Comparison of ENCODE assay signal across 9 cellular contexts in the genomic region with DNA sequence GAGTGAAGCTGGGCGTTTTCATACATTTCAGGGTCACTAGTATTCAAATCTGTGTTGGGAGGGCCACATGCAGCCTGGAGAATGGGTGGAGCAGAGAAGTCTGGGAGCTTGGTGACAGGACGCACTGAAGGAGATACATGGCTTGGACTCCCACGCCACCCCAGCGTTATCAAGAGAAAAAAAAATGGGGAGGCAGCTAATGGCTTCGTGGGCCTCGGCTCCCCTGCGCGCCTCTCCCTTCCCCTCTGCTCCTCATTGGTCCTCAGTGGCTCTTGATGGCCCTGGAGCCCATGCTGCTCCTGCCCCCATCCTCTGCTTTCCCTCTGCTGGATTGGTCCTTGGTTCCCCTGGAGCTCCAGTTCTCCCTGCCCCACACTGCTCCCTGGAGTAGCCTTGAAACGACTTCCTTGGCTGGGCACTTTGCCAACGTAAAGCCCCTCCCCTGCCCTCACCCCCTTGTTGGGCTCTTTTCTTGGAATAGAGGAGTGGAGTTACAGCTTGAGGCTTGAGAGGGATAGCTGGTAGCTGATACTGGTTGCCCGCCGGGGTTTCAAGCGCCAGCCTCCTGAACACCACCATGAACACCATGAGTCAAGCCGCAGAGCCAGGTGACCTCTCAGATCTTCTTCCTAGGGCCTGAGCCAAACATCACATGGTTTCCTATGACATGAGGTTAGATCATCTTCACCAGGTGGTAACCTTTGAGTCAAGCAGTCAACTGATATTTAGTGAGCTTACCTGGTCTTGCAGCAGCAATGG.
DNase-seq lines count a peak whose midpoint lies in the region; ATAC-seq and TF ChIP-seq lines count a peak whose summit lies in the region.
"Had no signal": no experiment of that assay in that cellular context is flagged by ENCODE, and none has a peak within 500 bp of the region (broad histone marks: within the 10 kb centered on the region; RNA-seq: fewer than 3 reads in every experiment).

No MANE protein-coding gene starts in this region.

- intact Hi-C loops in activated T-helper 1 cell treated with anti-CD3 and anti-CD28 coated beads, Interleukin-12 subunit alpha, Interleukin-12 subunit beta, Interleukin-2, Interleukin-4 antibody, amounts not matched to agents 30 ng/mL and 10 ng/mL and 1 ng/mL, durations not matched to agents 14 hours and 24 hours and 36 hours (cut with micrococcal nuclease) = loop anchor here (1.0 to 2.0 kb wide), 4 partner anchors 11 to 666 kb away; no protein-coding TSS in a partner anchor
- intact Hi-C loops in A673 (cut with micrococcal nuclease; ENCODE audit: unreplicated experiment) = loop anchor here (1.0 to 2.0 kb wide), 2 partner anchors 376 to 664 kb away; no protein-coding TSS in a partner anchor

- H3K79me2 ChIP-seq in Karpas-422 (ENCODE audit: low read length) = no peaks in the 10 kb centered on the region

- peaks cover 10% of the 10 kb centered on the region for H3K9me3 Mint-ChIP-seq in activated T-helper 1 cell treated with anti-CD3 and anti-CD28 coated beads, Interleukin-12 subunit alpha, Interleukin-12 subunit beta, Interleukin-2, Interleukin-4 antibody, amounts not matched to agents 30 ng/mL and 10 ng/mL and 1 ng/mL, durations not matched to agents 14 hours and 24 hours and 36 hours

- H3K9me3 ChIP-seq in A673 (ENCODE audit: low read depth, low read length, poor library complexity, severe bottlenecking) (no peaks in the 10 kb centered on the region), Karpas-422 (ENCODE audit: low read length) (no peaks in the 10 kb centered on the region)

- H4K20me1 ChIP-seq in Karpas-422 (ENCODE audit: insufficient read depth, low read depth, low read length) = 0 out of 2 replicates have a peak, but pooled peaks cover under 1% of the 10 kb centered on the region

- ATAC-seq in GM21723 (IDR thresholded peaks at IDR 0.05; ENCODE audit: unreplicated experiment) (peak; percentile 12), GM18511 (IDR thresholded peaks at IDR 0.05; ENCODE audit: unreplicated experiment) (no peak), HG03571 (IDR thresholded peaks at IDR 0.05; ENCODE audit: unreplicated experiment) (no peak)

- CTCF ChIA-PET in A673 (lab: Charles Lee) = interaction anchor here (0.6 to 1.0 kb wide), 3 partner anchors 59 to 377 kb away, joined by 3 to 4 read pairs (median 3); no protein-coding TSS in a partner anchor

- H3K27me3 Mint-ChIP-seq in activated T-helper 1 cell treated with anti-CD3 and anti-CD28 coated beads, Interleukin-12 subunit alpha, Interleukin-12 subunit beta, Interleukin-2, Interleukin-4 antibody, amounts not matched to agents 30 ng/mL and 10 ng/mL and 1 ng/mL, durations not matched to agents 14 hours and 24 hours and 36 hours (ENCODE audit: insufficient read depth) = no peaks in the 10 kb centered on the region

- peaks cover 66% of the 10 kb centered on the region for H3K36me3 Mint-ChIP-seq in activated T-helper 1 cell treated with anti-CD3 and anti-CD28 coated beads, Interleukin-12 subunit alpha, Interleukin-12 subunit beta, Interleukin-2, Interleukin-4 antibody, amounts not matched to agents 30 ng/mL and 10 ng/mL and 1 ng/mL, durations not matched to agents 14 hours and 24 hours and 36 hours (ENCODE audit: low read depth)

- BruUV-seq in A673 (replicated peaks; lab: Mats Ljungman, UMichigan) = no TSS peak

- H3K4me1 ChIP-seq in A673 (ENCODE audit: insufficient read depth, low read length, poor library complexity, severe bottlenecking) (peaks cover 14% of the 10 kb centered on the region), Karpas-422 (ENCODE audit: low read length) (peaks cover 31% of the 10 kb centered on the region)

- H3K9me2 ChIP-seq in Karpas-422 (replicated peaks; ENCODE audit: insufficient read depth, low read length) = no peaks in the 10 kb centered on the region

- H2AFZ ChIP-seq in Karpas-422 (ENCODE audit: low read length) = no peak overlapping the region

- POLR2A ChIA-PET in A673 (lab: Charles Lee; ENCODE audit: low non-redundant PET) = no interaction called here

- no peak overlapping the region for H3K4me3 ChIP-seq in A673 (ENCODE audit: low read depth, low read length, poor library complexity, severe bottlenecking)
- H3K4me3 ChIP-seq in Karpas-422 (ENCODE audit: low read length) = no peak overlapping the region

- H3K27ac ChIP-seq in A673 (ENCODE audit: low read depth, low read length, poor library complexity, severe bottlenecking) (no peak overlapping the region), Karpas-422 (ENCODE audit: low read length) (no peak overlapping the region)

- no peak overlapping the region for H3K9ac ChIP-seq in Karpas-422 (ENCODE audit: low read length)

- no peak overlapping the region for H3K4me3 Mint-ChIP-seq in activated T-helper 1 cell treated with anti-CD3 and anti-CD28 coated beads, Interleukin-12 subunit alpha, Interleukin-12 subunit beta, Interleukin-2, Interleukin-4 antibody, amounts not matched to agents 30 ng/mL and 10 ng/mL and 1 ng/mL, durations not matched to agents 14 hours and 24 hours and 36 hours

- H3K36me3 ChIP-seq in A673 (ENCODE audit: insufficient read depth, low read length, poor library complexity, severe bottlenecking) (no peaks in the 10 kb centered on the region), Karpas-422 (ENCODE audit: insufficient read depth, low read length) (no peaks in the 10 kb centered on the region)

- peaks cover 56% of the 10 kb centered on the region for H3K4me1 Mint-ChIP-seq in activated T-helper 1 cell treated with anti-CD3 and anti-CD28 coated beads, Interleukin-12 subunit alpha, Interleukin-12 subunit beta, Interleukin-2, Interleukin-4 antibody, amounts not matched to agents 30 ng/mL and 10 ng/mL and 1 ng/mL, durations not matched to agents 14 hours and 24 hours and 36 hours (ENCODE audit: low read depth)

- DNase-seq in NCI-H2196 treated with DMSO at 0.1 percent for 48 hours (lab: John Stamatoyannopoulos, UW; ENCODE audit: unreplicated experiment) (peak; percentile 96), myocyte (ENCODE audit: low read depth) (peak; percentile 49), A673 (ENCODE audit: low spot score) (no peak), Karpas-422 (no peak)
- no peak for DNase-seq in activated T-helper 1 cell treated with anti-CD3 and anti-CD28 coated beads, Interleukin-12 subunit alpha, Interleukin-12 subunit beta, Interleukin-2, Interleukin-4 antibody, amounts not matched to agents 30 ng/mL and 10 ng/mL and 1 ng/mL, durations not matched to agents 14 hours and 24 hours and 36 hours (ENCODE audit: low spot score)
- DNase-seq: aorta had no signal

- H3K27ac Mint-ChIP-seq in activated T-helper 1 cell treated with anti-CD3 and anti-CD28 coated beads, Interleukin-12 subunit alpha, Interleukin-12 subunit beta, Interleukin-2, Interleukin-4 antibody, amounts not matched to agents 30 ng/mL and 10 ng/mL and 1 ng/mL, durations not matched to agents 14 hours and 24 hours and 36 hours = peak overlapping the region; percentile 86

- H3K27me3 ChIP-seq in A673 (replicated peaks; ENCODE audit: insufficient read depth, low read depth, low read length, poor library complexity) (no peaks in the 10 kb centered on the region), Karpas-422 (ENCODE audit: low read length) (no peaks in the 10 kb centered on the region)

- no peak overlapping the region for H3K4me2 ChIP-seq in Karpas-422 (ENCODE audit: low read depth, low read length, poor library complexity, severe bottlenecking)

- no peak for TF ChIP-seq CTCF in A673 (conservative IDR thresholded peaks at IDR 0.05; ENCODE audit: low read depth, low read length)

Comparison
In these comparisons a context has a peak if more than half of its experiments do, and no peak if none do; other contexts are left out.
1. DNase-seq: peak in NCI-H2196 treated with DMSO at 0.1 percent for 48 hours (single experiment) and myocyte (single experiment); none in activated T-helper 1 cell treated with anti-CD3 and anti-CD28 coated beads, Interleukin-12 subunit alpha, Interleukin-12 subunit beta, Interleukin-2, Interleukin-4 antibody, amounts not matched to agents 30 ng/mL and 10 ng/mL and 1 ng/mL, durations not matched to agents 14 hours and 24 hours and 36 hours (single experiment), A673 (single experiment) and Karpas-422 (single experiment).